In genomic region chr13:100439247-100439955, GRCh38 we compare ENCODE assay signal across 1 cellular context.
TF ChIP-seq lines count a peak whose summit lies in the region.

No MANE protein-coding gene starts in this region.

TF ChIP-seq in IMR-90, 13 proteins besides CTCF, POLR2A, EP300 and RAD21 (continued from another document):
- TF ChIP-seq, protein P1, sequence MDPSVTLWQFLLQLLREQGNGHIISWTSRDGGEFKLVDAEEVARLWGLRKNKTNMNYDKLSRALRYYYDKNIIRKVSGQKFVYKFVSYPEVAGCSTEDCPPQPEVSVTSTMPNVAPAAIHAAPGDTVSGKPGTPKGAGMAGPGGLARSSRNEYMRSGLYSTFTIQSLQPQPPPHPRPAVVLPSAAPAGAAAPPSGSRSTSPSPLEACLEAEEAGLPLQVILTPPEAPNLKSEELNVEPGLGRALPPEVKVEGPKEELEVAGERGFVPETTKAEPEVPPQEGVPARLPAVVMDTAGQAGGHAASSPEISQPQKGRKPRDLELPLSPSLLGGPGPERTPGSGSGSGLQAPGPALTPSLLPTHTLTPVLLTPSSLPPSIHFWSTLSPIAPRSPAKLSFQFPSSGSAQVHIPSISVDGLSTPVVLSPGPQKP (IDR thresholded peaks at IDR 0.05; ENCODE audit: borderline replicate concordance, low read depth, low read length): no peak
